Comparison of ENCODE assay signal across 8 cellular contexts in the genomic region with DNA sequence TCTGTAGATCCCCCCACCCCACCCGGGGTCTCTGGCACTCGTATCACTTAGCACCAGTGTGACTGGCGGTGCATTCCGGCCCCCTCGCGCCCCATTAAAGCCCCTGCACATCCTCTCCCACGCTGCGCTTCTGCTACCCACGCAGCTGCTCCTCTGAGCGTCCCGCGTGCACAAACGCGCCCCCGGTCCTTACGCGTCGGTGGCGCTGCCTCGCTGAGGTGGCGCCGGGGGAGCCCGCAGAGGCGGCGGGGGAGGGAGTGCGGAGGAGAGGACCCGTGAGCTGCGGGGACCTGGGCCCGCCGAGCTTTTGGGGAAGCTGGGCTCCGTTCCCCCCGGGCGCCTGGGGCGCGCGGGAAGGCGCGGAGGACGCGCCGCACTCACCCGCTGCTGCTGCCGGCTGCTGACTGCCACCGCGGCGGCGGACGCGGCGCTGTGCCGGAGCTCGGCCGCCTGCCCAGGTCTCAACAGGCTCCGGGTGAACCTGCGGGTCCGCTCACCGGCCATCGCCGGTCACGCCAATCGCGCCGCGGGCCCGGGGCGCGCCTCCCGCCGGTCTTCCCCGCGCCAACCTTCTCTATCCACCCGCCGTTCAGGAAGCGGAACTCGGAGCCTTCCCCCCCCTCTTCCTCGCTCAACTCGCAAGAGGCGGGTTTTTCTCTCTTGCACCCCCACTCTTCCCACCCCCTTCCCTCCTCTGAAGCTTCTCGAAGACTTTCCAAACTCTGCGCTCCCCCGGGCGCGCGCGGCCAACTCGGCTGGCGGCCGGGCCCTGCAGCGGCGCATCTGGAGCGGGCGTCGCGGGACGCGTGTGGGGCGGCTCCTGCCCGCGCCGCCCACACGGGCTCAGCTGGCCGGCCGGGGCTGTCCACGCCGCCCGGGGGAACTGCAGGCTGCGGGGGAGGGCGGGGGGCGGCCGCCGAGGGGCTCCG. TPM values are rescaled to one million over a fixed set of nuclear protein-coding genes. Genes with fewer than 3 reads are reported as not detected.
DNase-seq lines count a peak whose midpoint lies in the region; ATAC-seq and TF ChIP-seq lines count a peak whose summit lies in the region.

A gene (minus strand): TSS at position 598 of the 929 bp plus-strand sequence. CDS start 94 bp downstream, at position 504.

- intact Hi-C loops in esophagus muscularis mucosa (cut with DNase I), result no loop called here

- peak within 1 kb of the TSS in 1 of 4 donors; percentile 36 for H3K27ac ChIP-seq in esophagus muscularis mucosa (replicated peaks in 1 of 4)

- no peaks in the 10 kb centered on the region for H3K9me3 Mint-ChIP-seq in naive B cell
- no peaks in the 10 kb centered on the region for H3K9me3 Mint-ChIP-seq in stimulated activated naive CD8-positive, alpha-beta T cell treated with anti-CD3 and anti-CD28 coated beads, Interleukin-15, amount 100 ng/mL, for 72 hours

- no peaks in the 10 kb centered on the region for H3K9me3 ChIP-seq in esophagus muscularis mucosa

- TF ChIP-seq CTCF in HFF-Myc (IDR thresholded peaks at IDR 0.05; ENCODE audit: low read depth, low read length, missing control alignments), result no peak
- TF ChIP-seq CTCF in esophagus muscularis mucosa (IDR thresholded peaks at IDR 0.05), result no peak

- TF ChIP-seq POLR2A in esophagus muscularis mucosa (IDR thresholded peaks at IDR 0.05; ENCODE audit: low read depth), result no peak

- H3K27ac Mint-ChIP-seq in naive B cell, result peak within 1 kb of the TSS; percentile 96 to 99 (median 98)
- H3K27ac Mint-ChIP-seq in stimulated activated naive CD8-positive, alpha-beta T cell treated with anti-CD3 and anti-CD28 coated beads, Interleukin-15, amount 100 ng/mL, for 72 hours, result peak within 1 kb of the TSS; percentile 97 to 99

- ATAC-seq in GM18499 (IDR thresholded peaks at IDR 0.05; ENCODE audit: insufficient read depth, unreplicated experiment) (peak; percentile 1), naive B cell (ENCODE audit: low read depth in 2 of 2) (peak; percentile 45 to 48)
- ATAC-seq in stimulated activated naive CD8-positive, alpha-beta T cell treated with anti-CD3 and anti-CD28 coated beads, Interleukin-15, amount 100 ng/mL, for 72 hours, result peak; percentile 55

- peaks cover 0 to 59% (median 6%) of the 10 kb centered on the region in 4 donors for H3K27me3 ChIP-seq in esophagus muscularis mucosa

- peaks cover 0 to 24% (median 22%) of the 10 kb centered on the region in 4 donors for H3K4me1 ChIP-seq in esophagus muscularis mucosa

- H3K4me3 ChIP-seq in HFF-Myc (replicated peaks; ENCODE audit: low read depth, low read length) (peak within 1 kb of the TSS; percentile 82), esophagus muscularis mucosa (peak within 1 kb of the TSS; percentile 53 to 68 (median 60))

- 2% methylated on average over 50 of the region's 112 CpGs for WGBS in esophagus muscularis mucosa

- peak within 1 kb of the TSS; percentile 95 to 100 (median 98) for H3K4me3 Mint-ChIP-seq in naive B cell
- H3K4me3 Mint-ChIP-seq in stimulated activated naive CD8-positive, alpha-beta T cell treated with anti-CD3 and anti-CD28 coated beads, Interleukin-15, amount 100 ng/mL, for 72 hours, result peak within 1 kb of the TSS; percentile 86 to 95

- peaks cover 39 to 54% (median 42%) of the 10 kb centered on the region in 3 donors for H3K4me1 Mint-ChIP-seq in naive B cell
- peaks cover 50% of the 10 kb centered on the region for H3K4me1 Mint-ChIP-seq in stimulated activated naive CD8-positive, alpha-beta T cell treated with anti-CD3 and anti-CD28 coated beads, Interleukin-15, amount 100 ng/mL, for 72 hours

- peaks cover 8 to 23% (median 12%) of the 10 kb centered on the region in 3 donors for H3K27me3 Mint-ChIP-seq in naive B cell
- peaks cover 2% of the 10 kb centered on the region for H3K27me3 Mint-ChIP-seq in stimulated activated naive CD8-positive, alpha-beta T cell treated with anti-CD3 and anti-CD28 coated beads, Interleukin-15, amount 100 ng/mL, for 72 hours

- no peaks in the 10 kb centered on the region for H3K36me3 ChIP-seq in esophagus muscularis mucosa

- no peak for TF ChIP-seq EP300 in esophagus muscularis mucosa (IDR thresholded peaks at IDR 0.05)

- H3K36me3 Mint-ChIP-seq in naive B cell, result no peaks in the 10 kb centered on the region

- DNase-seq in HFF-Myc (ENCODE audit: extremely low read depth, low read depth), result no peak
- peak; percentile 22 for DNase-seq in NCI-H226
- DNase-seq in activated T-cell treated with anti-CD3 and anti-CD28 coated beads for 4 hours, result peak; percentile 69
- DNase-seq in esophagus muscularis mucosa (ENCODE audit: extremely low spot score), result no peak
- DNase-seq in naive B cell, result peak; percentile 60
- peak; percentile 43 to 75 for DNase-seq in stimulated activated naive CD8-positive, alpha-beta T cell treated with anti-CD3 and anti-CD28 coated beads, Interleukin-15, amount 100 ng/mL, for 72 hours
- no peak for DNase-seq in NCI-H2107 treated with DMSO at 0.1 percent for 48 hours (lab: John Stamatoyannopoulos, UW; ENCODE audit: unreplicated experiment)

RNA-seq across cellular contexts. Expression of the gene that starts here (rescaled TPM):
- total RNA-seq in esophagus muscularis mucosa, result 10 to 100 TPM in 1 of 4 donors, 1 to 10 TPM in 3; 1.9 to 11.6 (median 6.3) TPM
- 10 to 100 TPM; 18.4 to 29.9 (median 21.6) TPM for polyA plus RNA-seq in naive B cell (ENCODE audit: low read depth in 6 of 6)

Comparison
In these comparisons a context has a peak if more than half of its experiments do, and no peak if none do; other contexts are left out.
1. ATAC-seq: peak in every context shown above with its lines; median percentile 55 in stimulated activated naive CD8-positive, alpha-beta T cell treated with anti-CD3 and anti-CD28 coated beads, Interleukin-15, amount 100 ng/mL, for 72 hours; 46 in naive B cell; 1 in GM18499.
2. DNase-seq: peak in NCI-H226 (single experiment), activated T-cell treated with anti-CD3 and anti-CD28 coated beads for 4 hours (single experiment), naive B cell (single experiment) and stimulated activated naive CD8-positive, alpha-beta T cell treated with anti-CD3 and anti-CD28 coated beads, Interleukin-15, amount 100 ng/mL, for 72 hours (2 of 2); none in HFF-Myc (single experiment), esophagus muscularis mucosa (single experiment) and NCI-H2107 treated with DMSO at 0.1 percent for 48 hours (single experiment).